ENCODE assay signal across 1 cellular context in genomic region chr22:20109411-20110358, GRCh38.
TF ChIP-seq lines count a peak whose summit lies in the region.

No MANE protein-coding gene starts in this region.

TF ChIP-seq in GM12878, 131 proteins besides CTCF, POLR2A, EP300 and RAD21:
- TF ChIP-seq CEBPZ (IDR thresholded peaks at IDR 0.05; ENCODE audit: low read depth, low read length) (no peak), TAF1 (IDR thresholded peaks at IDR 0.05; ENCODE audit: borderline replicate concordance, low read depth, low read length) (no peak), HSF1 (IDR thresholded peaks at IDR 0.05; ENCODE audit: low read depth, low read length) (no peak), CHD1 (IDR thresholded peaks at IDR 0.05; ENCODE audit: low read depth, low read length) (no peak), EGR1 (IDR thresholded peaks at IDR 0.05; ENCODE audit: borderline replicate concordance in 1 of 2, low read depth in 2 of 2, low read length in 2 of 2) (no peak), GABPA (IDR thresholded peaks at IDR 0.05; ENCODE audit: low read depth) (no peak), RUNX3 (IDR thresholded peaks at IDR 0.05; ENCODE audit: low read length) (no peak), IRF3 (IDR thresholded peaks at IDR 0.05) (no peak), TCF3 (IDR thresholded peaks at IDR 0.05; ENCODE audit: borderline replicate concordance, insufficient read depth, low read depth, low read length) (no peak), ZNF592 (IDR thresholded peaks at IDR 0.05) (no peak), SIN3A (IDR thresholded peaks at IDR 0.05; ENCODE audit: low read depth, low read length) (no peak), WRNIP1 (IDR thresholded peaks at IDR 0.05; ENCODE audit: borderline replicate concordance, low read depth, low read length) (no peak), RELB (IDR thresholded peaks at IDR 0.05; ENCODE audit: low read depth) (no peak), ETV6 (conservative IDR thresholded peaks at IDR 0.05 in 1 of 2, IDR thresholded peaks at IDR 0.05 in 1 of 2; ENCODE audit: borderline replicate concordance in 1 of 2, low read depth in 1 of 2) (no peak), E4F1 (IDR thresholded peaks at IDR 0.05; ENCODE audit: borderline replicate concordance, partially characterized antibody) (no peak)
TF ChIP-seq in GM12878: peak in this region for 0.
